19 cellular contexts compared by ENCODE assay signal in genomic region chr6:70225052-70225451, GRCh38.
A peak's percentile ranks its signal among the peaks of the same experiment; 100 is the strongest.
DNase-seq lines count a peak whose midpoint lies in the region; ATAC-seq, FAIRE-seq and TF ChIP-seq lines count a peak whose summit lies in the region.
"Had no signal": no experiment of that assay in that cellular context is flagged by ENCODE, and none has a peak within 500 bp of the region (broad histone marks: within the 10 kb centered on the region; RNA-seq: fewer than 3 reads in every experiment).

No MANE protein-coding gene starts in this region.

- H3K27ac ChIP-seq in GM23338 (ENCODE audit: low read depth) (no peak overlapping the region), heart right ventricle (no peak overlapping the region)
- H3K27ac ChIP-seq: SJSA1 had no signal

- peaks cover 2% of the 10 kb centered on the region for H3K27me3 Mint-ChIP-seq in GM23338 (ENCODE audit: insufficient read depth, low read depth, poor library complexity)

- WGBS in heart right ventricle, 2 donors, result 65 to 68% methylated on average over 2 of the region's 2 CpGs

- H3K79me2 ChIP-seq in GM23338 (replicated peaks; ENCODE audit: insufficient read depth), result no peaks in the 10 kb centered on the region

- H3K4me3 ChIP-seq in GM23338, result no peak overlapping the region
- no peak overlapping the region for H3K4me3 ChIP-seq in heart right ventricle
- H3K4me3 ChIP-seq: SJSA1 had no signal

- no peak for ATAC-seq in GM23338
- ATAC-seq in heart right ventricle, result peak in 7 of 8 donors; percentile 53 to 75 (median 64)
- no peak for ATAC-seq in GM19351 (IDR thresholded peaks at IDR 0.05; ENCODE audit: unreplicated experiment)

- FAIRE-seq in GM12891 (lab: Jason Lieb, UNC), result no peak
- FAIRE-seq: GM12892 had no signal

- H3K9me2 ChIP-seq in GM23338 (ENCODE audit: insufficient read depth), result no peaks in the 10 kb centered on the region

- no peaks in the 10 kb centered on the region for H3F3A ChIP-seq in GM23338 (replicated peaks; ENCODE audit: low read depth)

- TF ChIP-seq CTCF in GM23338 (conservative IDR thresholded peaks at IDR 0.05; ENCODE audit: low read depth in 2 of 2) (no peak), heart right ventricle (IDR thresholded peaks at IDR 0.05) (no peak)

- no peak overlapping the region for H3K4me3 Mint-ChIP-seq in GM23338
- H3K4me3 Mint-ChIP-seq: B cell; CD8-positive, alpha-beta memory T cell; HFFc6 had no signal

- no peak for TF ChIP-seq POLR2A in GM12891 (IDR thresholded peaks at IDR 0.05; ENCODE audit: low read depth, low read length)

- H3K36me3 ChIP-seq in GM23338 (ENCODE audit: insufficient read depth) (no peaks in the 10 kb centered on the region), heart right ventricle (no peaks in the 10 kb centered on the region)
- H3K36me3 ChIP-seq: SJSA1 had no signal

- no peaks in the 10 kb centered on the region for H4K20me1 ChIP-seq in GM23338 (replicated peaks; ENCODE audit: insufficient read depth)

- intact Hi-C loops in heart right ventricle (cut with DNase I), result loop anchor here in 3 of 10 donors (10.0 kb wide), 3 partner anchors 140 to 460 kb away; no protein-coding TSS in a partner anchor

- no peaks in the 10 kb centered on the region for H3K9me3 ChIP-seq in heart right ventricle
- H3K9me3 ChIP-seq: SJSA1 had no signal

- H3K4me2 ChIP-seq in GM23338, result no peak overlapping the region

- no peaks in the 10 kb centered on the region for H3K36me3 Mint-ChIP-seq in GM23338 (ENCODE audit: low read depth)
- H3K36me3 Mint-ChIP-seq: CD8-positive, alpha-beta memory T cell had no signal

- no peaks in the 10 kb centered on the region; the same call in 2 of the 3 replicates for H3K9me3 Mint-ChIP-seq in GM23338
- H3K9me3 Mint-ChIP-seq: HFFc6 had no signal

- no peak overlapping the region for H2AFZ ChIP-seq in GM23338

- H3K4me1 Mint-ChIP-seq in GM23338, result peaks cover 6% of the 10 kb centered on the region; the same call in 2 of the 3 replicates
- H3K4me1 Mint-ChIP-seq: CD8-positive, alpha-beta memory T cell had no signal

- H3K4me1 ChIP-seq in GM23338 (ENCODE audit: insufficient read depth) (no peaks in the 10 kb centered on the region; the same call in 1 of the 2 replicates), heart right ventricle (peaks cover 0 to 6% (median 0%) of the 10 kb centered on the region in 9 donors)
- H3K4me1 ChIP-seq: SJSA1 had no signal

- DNase-seq in GM23338 (ENCODE audit: low spot score) (no peak), NCI-H82 treated with DMSO at 0.1 percent for 48 hours (lab: John Stamatoyannopoulos, UW; ENCODE audit: unreplicated experiment) (peak; percentile 2), heart right ventricle (peak in 1 of 2 donors; percentile 12), pons (ENCODE audit: low spot score) (peak; percentile 94), H4 (ENCODE audit: low spot score) (no peak), GM12891 (ENCODE audit: insufficient read length, low spot score) (no peak)
- DNase-seq: ACHN; CD8-positive, alpha-beta memory T cell; GOT3; HFFc6; KBM-7; NCI-H146; NCI-H2081 treated with DMSO at 0.1 percent for 48 hours; NCI-H226; NCI-H748 treated with DMSO at 0.1 percent for 48 hours had no signal

- H3K27me3 ChIP-seq in GM23338 (ENCODE audit: insufficient read depth) (no peaks in the 10 kb centered on the region), heart right ventricle (no peaks in the 10 kb centered on the region)
- H3K27me3 ChIP-seq: SJSA1 had no signal

- H3K27ac Mint-ChIP-seq in GM23338, result peak overlapping the region; percentile 84
- H3K27ac Mint-ChIP-seq: B cell, HFFc6 had no signal

TF ChIP-seq in GM23338, 12 proteins besides CTCF, POLR2A, EP300 and RAD21:
- TF ChIP-seq NANOG (IDR thresholded peaks at IDR 0.05; ENCODE audit: borderline replicate concordance) (no peak), STAT1 (IDR thresholded peaks at IDR 0.05; ENCODE audit: unreplicated experiment) (no peak), JUNB (IDR thresholded peaks at IDR 0.05; ENCODE audit: unreplicated experiment) (no peak), EZH2 (IDR thresholded peaks at IDR 0.05; ENCODE audit: low read depth, unreplicated experiment) (no peak)

TF ChIP-seq in GM12891, 5 proteins besides CTCF, POLR2A, EP300 and RAD21:
- no peak for TF ChIP-seq SPI1 (IDR thresholded peaks at IDR 0.05; ENCODE audit: low read depth, low read length)
TF ChIP-seq in GM12891: peak in this region for 0.

Comparison
In these comparisons a context has a peak if more than half of its experiments do, and no peak if none do; other contexts are left out.
1. ATAC-seq: peak in heart right ventricle (7 of 8); none in GM23338 (single experiment) and GM19351 (single experiment).
2. DNase-seq: peak in NCI-H82 treated with DMSO at 0.1 percent for 48 hours (single experiment) and pons (single experiment); none in GM23338 (single experiment), H4 (single experiment) and GM12891 (single experiment).